In genomic region chr2:186611526-186611925, GRCh38 we compare ENCODE assay signal across 2 cellular contexts.
A peak's percentile ranks its signal among the peaks of the same experiment; 100 is the strongest.
TF ChIP-seq lines count a peak whose summit lies in the region.

No MANE protein-coding gene starts in this region.

TF ChIP-seq in A549, 52 proteins besides CTCF, POLR2A, EP300 and RAD21:
- no peak for TF ChIP-seq MYC (IDR thresholded peaks at IDR 0.05; ENCODE audit: borderline replicate concordance, low read length)
- no peak for TF ChIP-seq CBX2 (IDR thresholded peaks at IDR 0.05; ENCODE audit: borderline replicate concordance, low read depth)
- TF ChIP-seq HDAC2 (IDR thresholded peaks at IDR 0.05), result no peak
- TF ChIP-seq ZSCAN20 (CRISPR knock-in tag; IDR thresholded peaks at IDR 0.05), result no peak
- 0 out of 2 replicates have a peak, but pooled peaks have one; percentile 72 for TF ChIP-seq POLR2AphosphoS2 (conservative IDR thresholded peaks at IDR 0.05; ENCODE audit: low read length)
- TF ChIP-seq NR3C1 (IDR thresholded peaks at IDR 0.05), result no peak

TF ChIP-seq in IMR-90, 13 proteins besides CTCF, POLR2A, EP300 and RAD21:
- no peak for TF ChIP-seq ELK1 (IDR thresholded peaks at IDR 0.05; ENCODE audit: borderline replicate concordance, low read depth, low read length)
- TF ChIP-seq SMC3 (IDR thresholded peaks at IDR 0.05; ENCODE audit: low read depth, low read length), result no peak
- TF ChIP-seq MAFK (IDR thresholded peaks at IDR 0.05; ENCODE audit: low read depth, low read length), result no peak
